ENCODE assay signal across 8 cellular contexts in genomic region chr2:17752281-17752680, GRCh38. TPM values are rescaled to one million over a fixed set of nuclear protein-coding genes. Genes with fewer than 3 reads are reported as not detected.
DNase-seq lines count a peak whose midpoint lies in the region; ATAC-seq and TF ChIP-seq lines count a peak whose summit lies in the region.

No MANE protein-coding gene starts in this region.

- DNase-seq in astrocyte of the spinal cord (ENCODE audit: low read depth, low spot score) (no peak), SKM-1 treated with dmso at 0.1 percent for 144 hours (lab: John Stamatoyannopoulos, UW; ENCODE audit: unreplicated experiment) (no peak), ureter (ENCODE audit: low spot score) (no peak)
- DNase-seq in effector memory CD4-positive, alpha-beta T cell, result no peak
- DNase-seq in activated effector memory CD4-positive, alpha-beta T cell treated with anti-CD3 and anti-CD28 coated beads, Interleukin-2, amount 50 U/mL, for 16 hours, result no peak

- H3K9me3 ChIP-seq in neuron (ENCODE audit: low read length), result no peaks in the 10 kb centered on the region
- H3K9me3 ChIP-seq in effector memory CD4-positive, alpha-beta T cell (ENCODE audit: control insufficient read depth, low read length), result no peaks in the 10 kb centered on the region

- no peaks in the 10 kb centered on the region for H3K36me3 ChIP-seq in neuron (ENCODE audit: insufficient read depth, low read length)
- H3K36me3 ChIP-seq in effector memory CD4-positive, alpha-beta T cell (ENCODE audit: control insufficient read depth, insufficient read depth, low read length), result no peaks in the 10 kb centered on the region

- H3K27ac ChIP-seq in effector memory CD4-positive, alpha-beta T cell (ENCODE audit: insufficient read depth, low read length, poor library complexity, severe bottlenecking), result no peak overlapping the region

- ATAC-seq in GM18861 (IDR thresholded peaks at IDR 0.05; ENCODE audit: unreplicated experiment), result peak; percentile 22
- peak; percentile 16 for ATAC-seq in HG02885 (IDR thresholded peaks at IDR 0.05; ENCODE audit: poor library complexity, unreplicated experiment)

- in situ Hi-C loops in astrocyte of the spinal cord (cut with HindIII; ENCODE audit: low sequenced_read_pairs), result no loop called here

- H2AFZ ChIP-seq in neuron (ENCODE audit: low read depth, low read length), result no peak overlapping the region

- H3K4me1 ChIP-seq in neuron (ENCODE audit: insufficient read depth, low read length), result peaks cover 31% of the 10 kb centered on the region
- peaks cover 12% of the 10 kb centered on the region for H3K4me1 ChIP-seq in effector memory CD4-positive, alpha-beta T cell (ENCODE audit: control insufficient read depth, insufficient read depth, low read length, poor library complexity, severe bottlenecking)

- H3K4me3 ChIP-seq in astrocyte of the spinal cord (ENCODE audit: low read depth, low read length) (peak overlapping the region; percentile 91), neuron (ENCODE audit: low read length) (peak overlapping the region; percentile 75)
- H3K4me3 ChIP-seq in effector memory CD4-positive, alpha-beta T cell (ENCODE audit: insufficient read depth, low read depth, low read length, poor library complexity, severe bottlenecking), result no peak overlapping the region

- no peak for TF ChIP-seq CTCF in astrocyte of the spinal cord (IDR thresholded peaks at IDR 0.05; ENCODE audit: low read depth, low read length)

- H3K27me3 ChIP-seq in neuron (ENCODE audit: insufficient read depth, low read length), result no peaks in the 10 kb centered on the region
- H3K27me3 ChIP-seq in effector memory CD4-positive, alpha-beta T cell (replicated peaks; ENCODE audit: control insufficient read depth, insufficient read depth, low read length, poor library complexity, severe bottlenecking), result no peaks in the 10 kb centered on the region

RNA-seq across cellular contexts. Expression of gene SMC6, which starts 1.3 kb away (rescaled TPM):
- 14.1 TPM for total RNA-seq in ureter

RNA-seq across cellular contexts. Expression of gene GEN1, which starts 1.7 kb away (rescaled TPM):
- 11.2 TPM for total RNA-seq in ureter
